Comparison of ENCODE assay signal across 1 cellular context in the genomic region with DNA sequence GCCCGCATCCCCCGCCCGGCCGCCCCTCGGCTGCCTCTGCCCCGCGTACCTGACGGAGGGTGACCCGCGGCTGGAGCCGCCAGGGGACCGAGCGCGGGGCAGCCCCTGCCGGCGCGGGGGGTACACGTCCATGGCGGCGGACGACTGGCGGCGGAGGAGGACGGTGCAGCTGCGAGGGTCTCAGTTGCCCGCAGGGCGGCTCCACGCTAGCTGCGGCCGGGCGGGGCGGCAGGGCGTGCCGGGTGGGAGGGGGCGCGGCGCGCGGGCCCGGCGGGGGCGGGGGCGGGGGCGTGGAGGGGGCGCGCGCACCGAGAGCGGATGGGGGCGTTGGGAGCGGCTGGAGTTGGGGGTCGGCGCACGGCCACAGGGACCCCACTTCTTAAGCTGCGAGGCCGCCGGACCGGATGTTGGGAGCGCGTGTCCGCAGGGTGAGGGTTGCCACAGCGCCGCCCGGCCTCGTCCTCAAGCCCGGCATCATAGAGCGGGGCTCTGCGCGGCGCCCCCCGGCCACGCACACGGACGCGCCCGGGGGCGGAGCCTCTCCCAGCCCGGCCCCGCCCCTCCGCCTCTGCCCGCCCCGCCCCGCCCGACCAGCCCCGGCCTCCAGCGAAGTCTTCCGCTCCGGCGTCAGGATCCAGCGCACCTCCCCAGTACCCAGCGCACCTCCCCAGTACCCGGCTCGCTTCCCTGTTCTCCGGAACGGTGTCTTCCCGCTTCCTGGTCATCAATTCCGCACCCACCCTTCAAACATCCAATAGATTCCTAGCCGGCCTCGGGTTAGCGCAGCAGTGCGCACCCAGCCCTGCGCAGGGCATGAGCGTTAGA.
TF ChIP-seq lines count a peak whose summit lies in the region.

A gene (minus strand): TSS at position 244 of the 825 bp plus-strand sequence. CDS start 112 bp downstream, at position 132.

TF ChIP-seq in HepG2, 621 proteins besides CTCF, POLR2A, EP300 and RAD21 (continued from another document and continues in another):
- TF ChIP-seq, protein P1, sequence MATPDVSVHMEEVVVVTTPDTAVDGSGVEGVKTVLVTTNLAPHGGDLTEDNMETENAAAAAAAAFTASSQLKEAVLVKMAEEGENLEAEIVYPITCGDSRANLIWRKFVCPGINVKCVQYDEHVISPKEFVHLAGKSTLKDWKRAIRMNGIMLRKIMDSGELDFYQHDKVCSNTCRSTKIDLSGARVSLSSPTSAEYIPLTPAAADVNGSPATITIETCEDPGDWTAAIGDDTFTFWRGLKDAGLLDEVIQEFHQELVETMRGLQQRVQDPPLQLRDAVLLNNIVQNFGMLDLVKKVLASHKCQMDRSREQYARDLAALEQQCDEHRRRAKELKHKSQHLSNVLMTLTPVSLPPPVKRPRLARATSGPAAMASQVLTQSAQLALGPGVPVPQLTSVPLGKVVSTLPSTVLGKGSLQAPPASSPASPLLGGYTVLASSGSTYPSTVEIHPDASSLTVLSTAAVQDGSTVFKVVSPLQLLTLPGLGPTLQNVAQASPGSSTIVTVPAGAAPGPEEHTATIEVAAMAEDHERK (CRISPR knock-in tag; IDR thresholded peaks at IDR 0.05; ENCODE audit: low read depth), result no peak
- TF ChIP-seq, protein P2, sequence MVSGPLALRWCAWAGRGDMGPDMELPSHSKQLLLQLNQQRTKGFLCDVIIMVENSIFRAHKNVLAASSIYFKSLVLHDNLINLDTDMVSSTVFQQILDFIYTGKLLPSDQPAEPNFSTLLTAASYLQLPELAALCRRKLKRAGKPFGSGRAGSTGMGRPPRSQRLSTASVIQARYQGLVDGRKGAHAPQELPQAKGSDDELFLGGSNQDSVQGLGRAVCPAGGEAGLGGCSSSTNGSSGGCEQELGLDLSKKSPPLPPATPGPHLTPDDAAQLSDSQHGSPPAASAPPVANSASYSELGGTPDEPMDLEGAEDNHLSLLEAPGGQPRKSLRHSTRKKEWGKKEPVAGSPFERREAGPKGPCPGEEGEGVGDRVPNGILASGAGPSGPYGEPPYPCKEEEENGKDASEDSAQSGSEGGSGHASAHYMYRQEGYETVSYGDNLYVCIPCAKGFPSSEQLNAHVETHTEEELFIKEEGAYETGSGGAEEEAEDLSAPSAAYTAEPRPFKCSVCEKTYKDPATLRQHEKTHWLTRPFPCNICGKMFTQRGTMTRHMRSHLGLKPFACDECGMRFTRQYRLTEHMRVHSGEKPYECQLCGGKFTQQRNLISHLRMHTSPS (CRISPR knock-in tag; IDR thresholded peaks at IDR 0.05; ENCODE audit: low read depth), result no peak
- TF ChIP-seq, protein P3, sequence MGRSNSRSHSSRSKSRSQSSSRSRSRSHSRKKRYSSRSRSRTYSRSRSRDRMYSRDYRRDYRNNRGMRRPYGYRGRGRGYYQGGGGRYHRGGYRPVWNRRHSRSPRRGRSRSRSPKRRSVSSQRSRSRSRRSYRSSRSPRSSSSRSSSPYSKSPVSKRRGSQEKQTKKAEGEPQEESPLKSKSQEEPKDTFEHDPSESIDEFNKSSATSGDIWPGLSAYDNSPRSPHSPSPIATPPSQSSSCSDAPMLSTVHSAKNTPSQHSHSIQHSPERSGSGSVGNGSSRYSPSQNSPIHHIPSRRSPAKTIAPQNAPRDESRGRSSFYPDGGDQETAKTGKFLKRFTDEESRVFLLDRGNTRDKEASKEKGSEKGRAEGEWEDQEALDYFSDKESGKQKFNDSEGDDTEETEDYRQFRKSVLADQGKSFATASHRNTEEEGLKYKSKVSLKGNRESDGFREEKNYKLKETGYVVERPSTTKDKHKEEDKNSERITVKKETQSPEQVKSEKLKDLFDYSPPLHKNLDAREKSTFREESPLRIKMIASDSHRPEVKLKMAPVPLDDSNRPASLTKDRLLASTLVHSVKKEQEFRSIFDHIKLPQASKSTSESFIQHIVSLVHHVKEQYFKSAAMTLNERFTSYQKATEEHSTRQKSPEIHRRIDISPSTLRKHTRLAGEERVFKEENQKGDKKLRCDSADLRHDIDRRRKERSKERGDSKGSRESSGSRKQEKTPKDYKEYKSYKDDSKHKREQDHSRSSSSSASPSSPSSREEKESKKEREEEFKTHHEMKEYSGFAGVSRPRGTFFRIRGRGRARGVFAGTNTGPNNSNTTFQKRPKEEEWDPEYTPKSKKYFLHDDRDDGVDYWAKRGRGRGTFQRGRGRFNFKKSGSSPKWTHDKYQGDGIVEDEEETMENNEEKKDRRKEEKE (IDR thresholded peaks at IDR 0.05), result no peak
- TF ChIP-seq ZFYVE20 (CRISPR knock-in tag; IDR thresholded peaks at IDR 0.05; ENCODE audit: borderline replicate concordance, low read depth) (peak; percentile 20; the same call in 1 of the 2 replicates), SMARCE1 (IDR thresholded peaks at IDR 0.05; ENCODE audit: borderline replicate concordance) (no peak), ZSCAN30 (CRISPR knock-in tag; IDR thresholded peaks at IDR 0.05) (no peak), ZNF431 (CRISPR knock-in tag; IDR thresholded peaks at IDR 0.05; ENCODE audit: borderline replicate concordance, low read depth) (no peak), KAT7 (CRISPR knock-in tag; IDR thresholded peaks at IDR 0.05; ENCODE audit: borderline replicate concordance) (peak; percentile 79; the same call in 1 of the 2 replicates), ZNF205 (CRISPR knock-in tag; IDR thresholded peaks at IDR 0.05) (no peak), ZBTB21 (CRISPR knock-in tag; IDR thresholded peaks at IDR 0.05) (no peak; the same call in 1 of the 2 replicates), ZNF546 (CRISPR knock-in tag; conservative IDR thresholded peaks at IDR 0.05) (no peak; the same call in 1 of the 2 replicates), ZNF468 (CRISPR knock-in tag; IDR thresholded peaks at IDR 0.05) (no peak), NCOA2 (CRISPR knock-in tag; IDR thresholded peaks at IDR 0.05) (no peak), PHF5A (CRISPR knock-in tag; IDR thresholded peaks at IDR 0.05; ENCODE audit: low read depth, unreplicated experiment) (no peak), ZNF367 (CRISPR knock-in tag; IDR thresholded peaks at IDR 0.05; ENCODE audit: borderline replicate concordance) (no peak), ATRX (CRISPR knock-in tag; IDR thresholded peaks at IDR 0.05; ENCODE audit: borderline replicate concordance) (no peak), SP140L (CRISPR knock-in tag; IDR thresholded peaks at IDR 0.05; ENCODE audit: borderline replicate concordance) (no peak), KAT8 (CRISPR knock-in tag; IDR thresholded peaks at IDR 0.05) (peak; percentile 47; the same call in 1 of the 2 replicates), NR1H2 (CRISPR knock-in tag; IDR thresholded peaks at IDR 0.05; ENCODE audit: borderline replicate concordance, low read depth) (peak; percentile 17; the same call in 1 of the 2 replicates)
- TF ChIP-seq, protein P4, sequence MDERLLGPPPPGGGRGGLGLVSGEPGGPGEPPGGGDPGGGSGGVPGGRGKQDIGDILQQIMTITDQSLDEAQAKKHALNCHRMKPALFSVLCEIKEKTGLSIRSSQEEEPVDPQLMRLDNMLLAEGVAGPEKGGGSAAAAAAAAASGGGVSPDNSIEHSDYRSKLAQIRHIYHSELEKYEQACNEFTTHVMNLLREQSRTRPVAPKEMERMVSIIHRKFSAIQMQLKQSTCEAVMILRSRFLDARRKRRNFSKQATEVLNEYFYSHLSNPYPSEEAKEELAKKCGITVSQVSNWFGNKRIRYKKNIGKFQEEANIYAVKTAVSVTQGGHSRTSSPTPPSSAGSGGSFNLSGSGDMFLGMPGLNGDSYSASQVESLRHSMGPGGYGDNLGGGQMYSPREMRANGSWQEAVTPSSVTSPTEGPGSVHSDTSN (CRISPR knock-in tag; IDR thresholded peaks at IDR 0.05), result no peak
- TF ChIP-seq, protein P5, sequence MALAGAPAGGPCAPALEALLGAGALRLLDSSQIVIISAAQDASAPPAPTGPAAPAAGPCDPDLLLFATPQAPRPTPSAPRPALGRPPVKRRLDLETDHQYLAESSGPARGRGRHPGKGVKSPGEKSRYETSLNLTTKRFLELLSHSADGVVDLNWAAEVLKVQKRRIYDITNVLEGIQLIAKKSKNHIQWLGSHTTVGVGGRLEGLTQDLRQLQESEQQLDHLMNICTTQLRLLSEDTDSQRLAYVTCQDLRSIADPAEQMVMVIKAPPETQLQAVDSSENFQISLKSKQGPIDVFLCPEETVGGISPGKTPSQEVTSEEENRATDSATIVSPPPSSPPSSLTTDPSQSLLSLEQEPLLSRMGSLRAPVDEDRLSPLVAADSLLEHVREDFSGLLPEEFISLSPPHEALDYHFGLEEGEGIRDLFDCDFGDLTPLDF (CRISPR knock-in tag; IDR thresholded peaks at IDR 0.05), result no peak
- TF ChIP-seq, protein P6, sequence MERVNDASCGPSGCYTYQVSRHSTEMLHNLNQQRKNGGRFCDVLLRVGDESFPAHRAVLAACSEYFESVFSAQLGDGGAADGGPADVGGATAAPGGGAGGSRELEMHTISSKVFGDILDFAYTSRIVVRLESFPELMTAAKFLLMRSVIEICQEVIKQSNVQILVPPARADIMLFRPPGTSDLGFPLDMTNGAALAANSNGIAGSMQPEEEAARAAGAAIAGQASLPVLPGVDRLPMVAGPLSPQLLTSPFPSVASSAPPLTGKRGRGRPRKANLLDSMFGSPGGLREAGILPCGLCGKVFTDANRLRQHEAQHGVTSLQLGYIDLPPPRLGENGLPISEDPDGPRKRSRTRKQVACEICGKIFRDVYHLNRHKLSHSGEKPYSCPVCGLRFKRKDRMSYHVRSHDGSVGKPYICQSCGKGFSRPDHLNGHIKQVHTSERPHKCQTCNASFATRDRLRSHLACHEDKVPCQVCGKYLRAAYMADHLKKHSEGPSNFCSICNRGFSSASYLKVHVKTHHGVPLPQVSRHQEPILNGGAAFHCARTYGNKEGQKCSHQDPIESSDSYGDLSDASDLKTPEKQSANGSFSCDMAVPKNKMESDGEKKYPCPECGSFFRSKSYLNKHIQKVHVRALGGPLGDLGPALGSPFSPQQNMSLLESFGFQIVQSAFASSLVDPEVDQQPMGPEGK (CRISPR knock-in tag; IDR thresholded peaks at IDR 0.05), result peak; percentile 81
- TF ChIP-seq, protein P7, sequence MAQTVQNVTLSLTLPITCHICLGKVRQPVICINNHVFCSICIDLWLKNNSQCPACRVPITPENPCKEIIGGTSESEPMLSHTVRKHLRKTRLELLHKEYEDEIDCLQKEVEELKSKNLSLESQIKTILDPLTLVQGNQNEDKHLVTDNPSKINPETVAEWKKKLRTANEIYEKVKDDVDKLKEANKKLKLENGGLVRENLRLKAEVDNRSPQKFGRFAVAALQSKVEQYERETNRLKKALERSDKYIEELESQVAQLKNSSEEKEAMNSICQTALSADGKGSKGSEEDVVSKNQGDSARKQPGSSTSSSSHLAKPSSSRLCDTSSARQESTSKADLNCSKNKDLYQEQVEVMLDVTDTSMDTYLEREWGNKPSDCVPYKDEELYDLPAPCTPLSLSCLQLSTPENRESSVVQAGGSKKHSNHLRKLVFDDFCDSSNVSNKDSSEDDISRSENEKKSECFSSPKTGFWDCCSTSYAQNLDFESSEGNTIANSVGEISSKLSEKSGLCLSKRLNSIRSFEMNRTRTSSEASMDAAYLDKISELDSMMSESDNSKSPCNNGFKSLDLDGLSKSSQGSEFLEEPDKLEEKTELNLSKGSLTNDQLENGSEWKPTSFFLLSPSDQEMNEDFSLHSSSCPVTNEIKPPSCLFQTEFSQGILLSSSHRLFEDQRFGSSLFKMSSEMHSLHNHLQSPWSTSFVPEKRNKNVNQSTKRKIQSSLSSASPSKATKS (CRISPR knock-in tag; IDR thresholded peaks at IDR 0.05), result no peak; the same call in 1 of the 2 replicates
- TF ChIP-seq, protein P8, sequence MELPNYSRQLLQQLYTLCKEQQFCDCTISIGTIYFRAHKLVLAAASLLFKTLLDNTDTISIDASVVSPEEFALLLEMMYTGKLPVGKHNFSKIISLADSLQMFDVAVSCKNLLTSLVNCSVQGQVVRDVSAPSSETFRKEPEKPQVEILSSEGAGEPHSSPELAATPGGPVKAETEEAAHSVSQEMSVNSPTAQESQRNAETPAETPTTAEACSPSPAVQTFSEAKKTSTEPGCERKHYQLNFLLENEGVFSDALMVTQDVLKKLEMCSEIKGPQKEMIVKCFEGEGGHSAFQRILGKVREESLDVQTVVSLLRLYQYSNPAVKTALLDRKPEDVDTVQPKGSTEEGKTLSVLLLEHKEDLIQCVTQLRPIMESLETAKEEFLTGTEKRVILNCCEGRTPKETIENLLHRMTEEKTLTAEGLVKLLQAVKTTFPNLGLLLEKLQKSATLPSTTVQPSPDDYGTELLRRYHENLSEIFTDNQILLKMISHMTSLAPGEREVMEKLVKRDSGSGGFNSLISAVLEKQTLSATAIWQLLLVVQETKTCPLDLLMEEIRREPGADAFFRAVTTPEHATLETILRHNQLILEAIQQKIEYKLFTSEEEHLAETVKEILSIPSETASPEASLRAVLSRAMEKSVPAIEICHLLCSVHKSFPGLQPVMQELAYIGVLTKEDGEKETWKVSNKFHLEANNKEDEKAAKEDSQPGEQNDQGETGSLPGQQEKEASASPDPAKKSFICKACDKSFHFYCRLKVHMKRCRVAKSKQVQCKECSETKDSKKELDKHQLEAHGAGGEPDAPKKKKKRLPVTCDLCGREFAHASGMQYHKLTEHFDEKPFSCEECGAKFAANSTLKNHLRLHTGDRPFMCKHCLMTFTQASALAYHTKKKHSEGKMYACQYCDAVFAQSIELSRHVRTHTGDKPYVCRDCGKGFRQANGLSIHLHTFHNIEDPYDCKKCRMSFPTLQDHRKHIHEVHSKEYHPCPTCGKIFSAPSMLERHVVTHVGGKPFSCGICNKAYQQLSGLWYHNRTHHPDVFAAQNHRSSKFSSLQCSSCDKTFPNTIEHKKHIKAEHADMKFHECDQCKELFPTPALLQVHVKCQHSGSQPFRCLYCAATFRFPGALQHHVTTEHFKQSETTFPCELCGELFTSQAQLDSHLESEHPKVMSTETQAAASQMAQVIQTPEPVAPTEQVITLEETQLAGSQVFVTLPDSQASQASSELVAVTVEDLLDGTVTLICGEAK (IDR thresholded peaks at IDR 0.05), result no peak
- TF ChIP-seq, protein P8 (CRISPR knock-in tag; IDR thresholded peaks at IDR 0.05), result peak; percentile 41; the same call in 1 of the 2 replicates
- TF ChIP-seq, protein P9, sequence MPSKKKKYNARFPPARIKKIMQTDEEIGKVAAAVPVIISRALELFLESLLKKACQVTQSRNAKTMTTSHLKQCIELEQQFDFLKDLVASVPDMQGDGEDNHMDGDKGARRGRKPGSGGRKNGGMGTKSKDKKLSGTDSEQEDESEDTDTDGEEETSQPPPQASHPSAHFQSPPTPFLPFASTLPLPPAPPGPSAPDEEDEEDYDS (CRISPR knock-in tag; IDR thresholded peaks at IDR 0.05), result 0 out of 2 replicates have a peak, but pooled peaks have one; percentile 7
